ENCODE assay signal across 9 cellular contexts in the genomic region with DNA sequence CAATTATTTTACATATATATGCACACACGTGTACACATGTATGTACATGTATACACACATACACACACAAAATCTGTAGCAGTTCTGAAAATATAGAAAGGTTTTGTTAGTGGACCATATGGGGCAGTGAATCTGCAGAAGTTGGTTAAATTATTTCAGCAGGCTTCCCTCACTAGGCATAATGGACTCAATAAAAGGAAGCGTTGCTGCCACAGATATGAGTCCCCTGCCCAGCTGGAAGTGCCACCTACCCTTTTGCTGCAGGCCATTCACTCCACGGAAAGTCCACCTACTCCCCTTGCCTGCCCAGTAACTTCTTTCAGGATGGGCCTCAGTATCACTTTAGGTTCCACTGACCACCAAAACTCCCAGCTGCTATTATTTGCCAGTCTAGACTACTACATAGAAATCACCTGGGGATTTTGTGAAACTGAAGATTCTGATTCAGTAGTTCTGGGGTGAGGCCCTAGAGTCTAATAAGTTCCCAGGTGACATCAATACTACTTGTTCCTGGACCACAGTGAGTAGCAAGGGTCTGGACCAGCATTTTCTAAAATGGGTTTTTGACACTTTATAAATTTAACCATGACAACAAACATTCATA.
DNase-seq lines count a peak whose midpoint lies in the region; ATAC-seq lines count a peak whose summit lies in the region.
"Had no signal": no experiment of that assay in that cellular context is flagged by ENCODE, and none has a peak within 500 bp of the region (broad histone marks: within the 10 kb centered on the region; RNA-seq: fewer than 3 reads in every experiment).

No MANE protein-coding gene starts in this region.

- H3K27ac Mint-ChIP-seq in stimulated activated naive B cell treated with anti-CD40 and anti-IgM and Interleukin-4, amounts not matched to agents 10 μg/mL and 1 μg/mL and 100 μg/mL, for 72 hours: peak overlapping the region; percentile 42
- H3K27ac Mint-ChIP-seq: natural killer cell had no signal

- peaks cover 0 to 4% of the 10 kb centered on the region in 2 donors for H3K9me3 Mint-ChIP-seq in stimulated activated naive B cell treated with anti-CD40 and anti-IgM and Interleukin-4, amounts not matched to agents 10 μg/mL and 1 μg/mL and 100 μg/mL, for 72 hours
- H3K9me3 Mint-ChIP-seq: natural killer cell had no signal

- peak; percentile 10 for DNase-seq in stimulated activated naive B cell treated with anti-CD40 and anti-IgM and Interleukin-4, amounts not matched to agents 10 μg/mL and 1 μg/mL and 100 μg/mL, for 72 hours
- no peak for DNase-seq in NCI-H1436 (lab: John Stamatoyannopoulos, UW)
- no peak for DNase-seq in activated CD8-positive, alpha-beta memory T cell treated with anti-CD3 and anti-CD28 coated beads for 24 hours
- no peak for DNase-seq in NCI-H82 treated with DMSO at 0.1 percent for 48 hours (lab: John Stamatoyannopoulos, UW; ENCODE audit: unreplicated experiment)
- DNase-seq: Karpas-422, natural killer cell had no signal

- no peaks in the 10 kb centered on the region for H3K36me3 Mint-ChIP-seq in stimulated activated naive B cell treated with anti-CD40 and anti-IgM and Interleukin-4, amounts not matched to agents 10 μg/mL and 1 μg/mL and 100 μg/mL, for 72 hours
- H3K36me3 Mint-ChIP-seq: natural killer cell had no signal

- H3K4me1 Mint-ChIP-seq in stimulated activated naive B cell treated with anti-CD40 and anti-IgM and Interleukin-4, amounts not matched to agents 10 μg/mL and 1 μg/mL and 100 μg/mL, for 72 hours: peaks cover 9 to 22% of the 10 kb centered on the region in 2 donors

- ATAC-seq in GM19043 (IDR thresholded peaks at IDR 0.05; ENCODE audit: low read depth, unreplicated experiment): peak; percentile 77
- peak; percentile 86 for ATAC-seq in HG02623 (IDR thresholded peaks at IDR 0.05; ENCODE audit: unreplicated experiment)
- ATAC-seq in HG03521 (IDR thresholded peaks at IDR 0.05; ENCODE audit: unreplicated experiment): peak; percentile 73
- ATAC-seq in stimulated activated naive B cell treated with anti-CD40 and anti-IgM and Interleukin-4, amounts not matched to agents 10 μg/mL and 1 μg/mL and 100 μg/mL, for 72 hours (replicated peaks): peak; percentile 80 to 94
- ATAC-seq: natural killer cell had no signal

- no peaks in the 10 kb centered on the region for H3K27me3 Mint-ChIP-seq in stimulated activated naive B cell treated with anti-CD40 and anti-IgM and Interleukin-4, amounts not matched to agents 10 μg/mL and 1 μg/mL and 100 μg/mL, for 72 hours

- H3K4me3 Mint-ChIP-seq in stimulated activated naive B cell treated with anti-CD40 and anti-IgM and Interleukin-4, amounts not matched to agents 10 μg/mL and 1 μg/mL and 100 μg/mL, for 72 hours: no peak overlapping the region
- H3K4me3 Mint-ChIP-seq: natural killer cell had no signal
